8 cellular contexts compared by ENCODE assay signal in genomic region chr7:17009007-17009719, GRCh38.
A peak's percentile ranks its signal among the peaks of the same experiment; 100 is the strongest.
DNase-seq lines count a peak whose midpoint lies in the region; ATAC-seq and TF ChIP-seq lines count a peak whose summit lies in the region.

No MANE protein-coding gene starts in this region.

- TF ChIP-seq EP300 in esophagus muscularis mucosa (IDR thresholded peaks at IDR 0.05), result no peak

- no peaks in the 10 kb centered on the region for H3K36me3 ChIP-seq in esophagus muscularis mucosa

- TF ChIP-seq POLR2A in esophagus muscularis mucosa (IDR thresholded peaks at IDR 0.05; ENCODE audit: low read depth), result no peak

- DNase-seq in NCI-H69 (lab: John Stamatoyannopoulos, UW) (peak; percentile 47), esophagus muscularis mucosa (ENCODE audit: extremely low spot score) (no peak), retinal pigment epithelial cell (ENCODE audit: low read depth) (no peak)
- no peak for DNase-seq in stimulated activated naive CD8-positive, alpha-beta T cell treated with anti-CD3 and anti-CD28 coated beads, Interleukin-15, amount 100 ng/mL, for 72 hours
- DNase-seq in activated CD4-positive, alpha-beta T cell treated with anti-CD3 and anti-CD28 coated beads, Interleukin-2, amount 50 U/mL, for 1 hour, result no peak

- H3K27ac ChIP-seq in esophagus muscularis mucosa (replicated peaks in 1 of 4), result peak overlapping the region in 2 of 4 donors; percentile 8 to 25

- no peak overlapping the region for H3K27ac Mint-ChIP-seq in stimulated activated naive CD8-positive, alpha-beta T cell treated with anti-CD3 and anti-CD28 coated beads, Interleukin-15, amount 100 ng/mL, for 72 hours

- peaks cover 5 to 13% (median 7%) of the 10 kb centered on the region in 4 donors for H3K4me1 ChIP-seq in esophagus muscularis mucosa

- intact Hi-C loops in esophagus muscularis mucosa (cut with DNase I), result no loop called here

- no peak overlapping the region for H3K4me3 Mint-ChIP-seq in stimulated activated naive CD8-positive, alpha-beta T cell treated with anti-CD3 and anti-CD28 coated beads, Interleukin-15, amount 100 ng/mL, for 72 hours

- no peaks in the 10 kb centered on the region for H3K27me3 ChIP-seq in esophagus muscularis mucosa

- H3K4me3 ChIP-seq in esophagus muscularis mucosa (no peak overlapping the region), retinal pigment epithelial cell (ENCODE audit: low read length) (no peak overlapping the region)

- no peaks in the 10 kb centered on the region for H3K9me3 Mint-ChIP-seq in stimulated activated naive CD8-positive, alpha-beta T cell treated with anti-CD3 and anti-CD28 coated beads, Interleukin-15, amount 100 ng/mL, for 72 hours

- ATAC-seq in GM21528 (IDR thresholded peaks at IDR 0.05; ENCODE audit: low FRiP score, unreplicated experiment) (no peak), HG03039 (IDR thresholded peaks at IDR 0.05; ENCODE audit: unreplicated experiment) (no peak)
- ATAC-seq in stimulated activated naive CD8-positive, alpha-beta T cell treated with anti-CD3 and anti-CD28 coated beads, Interleukin-15, amount 100 ng/mL, for 72 hours, result no peak

- 62% methylated on average over 4 of the region's 4 CpGs for WGBS in esophagus muscularis mucosa

- H3K9me3 ChIP-seq in esophagus muscularis mucosa, result no peaks in the 10 kb centered on the region

- H3K4me1 Mint-ChIP-seq in stimulated activated naive CD8-positive, alpha-beta T cell treated with anti-CD3 and anti-CD28 coated beads, Interleukin-15, amount 100 ng/mL, for 72 hours, result peaks cover 15% of the 10 kb centered on the region

- peaks cover 20% of the 10 kb centered on the region for H3K27me3 Mint-ChIP-seq in stimulated activated naive CD8-positive, alpha-beta T cell treated with anti-CD3 and anti-CD28 coated beads, Interleukin-15, amount 100 ng/mL, for 72 hours

- 0 out of 2 replicates have a peak, but pooled peaks have one; percentile 36 for TF ChIP-seq CTCF in GM12874 (IDR thresholded peaks at IDR 0.05; ENCODE audit: insufficient read depth, low read depth, low read length)
- peak; percentile 16 to 43 (median 19) for TF ChIP-seq CTCF in esophagus muscularis mucosa (IDR thresholded peaks at IDR 0.05)
- TF ChIP-seq CTCF in retinal pigment epithelial cell (conservative IDR thresholded peaks at IDR 0.05; ENCODE audit: low read depth, low read length), result peak; percentile 49
